Comparison of ENCODE assay signal across 8 cellular contexts in the genomic region with DNA sequence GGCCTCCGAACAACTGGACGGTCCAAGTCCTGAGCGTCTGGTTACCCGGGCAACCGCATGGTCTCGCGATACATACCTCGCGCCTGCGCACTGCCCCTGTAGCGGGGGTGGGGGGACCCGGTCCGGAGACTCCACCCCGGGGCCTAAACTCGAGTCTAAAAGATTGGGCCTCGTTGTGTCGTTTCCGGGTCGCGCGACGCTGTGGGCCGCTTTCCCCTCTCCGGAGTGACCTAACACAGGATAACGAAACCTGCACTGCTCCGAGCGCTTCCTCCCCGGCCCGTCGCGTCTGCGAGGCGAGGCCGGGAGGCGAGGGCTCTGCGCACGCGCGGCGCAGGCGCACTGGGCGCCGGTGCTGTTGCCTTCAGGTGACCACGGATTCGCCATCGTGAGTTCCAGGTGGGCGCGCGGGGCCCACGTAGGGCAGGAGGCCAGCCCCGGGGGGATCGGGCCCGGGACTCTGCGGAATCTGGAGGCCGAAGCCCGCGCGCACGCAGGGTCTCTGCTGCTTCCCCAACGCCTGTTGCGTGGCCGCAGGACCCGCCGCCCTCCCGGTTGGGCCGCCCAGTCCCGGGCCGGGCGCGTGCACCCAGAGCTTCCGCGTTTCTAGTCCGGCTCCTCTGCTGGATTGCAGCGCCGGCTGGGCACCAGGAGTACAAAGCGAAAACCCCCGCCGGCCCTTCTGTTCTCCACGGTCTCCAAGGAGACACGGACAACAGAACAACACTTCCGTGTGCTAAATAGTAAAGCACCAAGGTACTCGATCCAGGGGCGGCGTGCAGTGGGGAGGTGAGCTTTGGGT. TPM values are rescaled to one million over a fixed set of nuclear protein-coding genes. Genes with fewer than 3 reads are reported as not detected.
A peak's percentile ranks its signal among the peaks of the same experiment; 100 is the strongest.
DNase-seq lines count a peak whose midpoint lies in the region; ATAC-seq and TF ChIP-seq lines count a peak whose summit lies in the region.

Gene RPP38 (plus strand): TSS at position 345 of the 802 bp plus-strand sequence. CDS start 5,960 bp downstream, outside the sequence.

- peak; percentile 96 for TF ChIP-seq POLR2A in GM18951 (IDR thresholded peaks at IDR 0.05; ENCODE audit: extremely low read depth, insufficient read depth, insufficient read length)

- peaks cover 30% of the 10 kb centered on the region for H3K36me3 Mint-ChIP-seq in activated B cell treated with CpG ODN at 0.5 μM for 24 hours (ENCODE audit: low read depth)

- TF ChIP-seq CTCF in AG09309 (IDR thresholded peaks at IDR 0.05; ENCODE audit: control insufficient read depth, insufficient read depth, low read depth, low read length, missing control alignments), result no peak
- TF ChIP-seq CTCF in activated B cell treated with CpG ODN at 0.5 μM for 24 hours (IDR thresholded peaks at IDR 0.05), result no peak
- no peak for TF ChIP-seq CTCF in cardiac fibroblast (IDR thresholded peaks at IDR 0.05; ENCODE audit: low read depth, low read length)

- H3K27ac Mint-ChIP-seq in activated B cell treated with CpG ODN at 0.5 μM for 24 hours, result peak within 1 kb of the TSS; percentile 93

- intact Hi-C loops in activated B cell treated with CpG ODN at 0.5 μM for 24 hours (cut with micrococcal nuclease), result loop anchor here (1.0 to 5.0 kb wide), 9 partner anchors 9 to 1735 kb away; partner anchors contain the start of genes ACBD7, CDNF, HSPA14 and MEIG1

- CTCF ChIA-PET in activated B cell treated with CpG ODN at 0.5 μM for 24 hours (lab: Charles Lee), result interaction anchor here (2.1 kb wide), 1 partner anchor 9 kb away, joined by 7 read pairs; no protein-coding TSS in a partner anchor

- peak; percentile 79 for DNase-seq in AG09309 (ENCODE audit: low read depth)
- DNase-seq in NCI-H2227 treated with DMSO at 0.1 percent for 48 hours (lab: John Stamatoyannopoulos, UW), result peak; percentile 96
- peak; percentile 97 for DNase-seq in activated B cell treated with CpG ODN at 0.5 μM for 24 hours
- DNase-seq in cardiac fibroblast (ENCODE audit: low read depth in 2 of 2), result peak; percentile 97
- DNase-seq in inferior parietal cortex (ENCODE audit: extremely low spot score), result peak; percentile 94
- DNase-seq in smooth muscle cell of the brain vasculature (ENCODE audit: low read depth, low spot score), result peak; percentile 89

- peak within 1 kb of the TSS; percentile 96 for H3K4me3 Mint-ChIP-seq in activated B cell treated with CpG ODN at 0.5 μM for 24 hours

- no peaks in the 10 kb centered on the region for H3K9me3 Mint-ChIP-seq in activated B cell treated with CpG ODN at 0.5 μM for 24 hours

- POLR2A ChIA-PET in activated B cell treated with CpG ODN at 0.5 μM for 24 hours (lab: Charles Lee), result interaction anchor here (1.0 to 1.5 kb wide), 8 partner anchors 9 to 1797 kb away, joined by 3 to 13 read pairs (median 4); partner anchors contain the start of genes NMT2 and PHYH

- H3K4me1 Mint-ChIP-seq in activated B cell treated with CpG ODN at 0.5 μM for 24 hours, result peaks cover 29% of the 10 kb centered on the region

- in situ Hi-C loops in GM18951 (cut with MboI; ENCODE audit: low sequenced_read_pairs, unreplicated experiment), result no loop called here

- ATAC-seq in HG03175 (IDR thresholded peaks at IDR 0.05; ENCODE audit: unreplicated experiment) (peak; percentile 81), activated B cell treated with CpG ODN at 0.5 μM for 24 hours (ENCODE audit: low read depth) (peak; percentile 83)

- no peaks in the 10 kb centered on the region for H3K27me3 Mint-ChIP-seq in activated B cell treated with CpG ODN at 0.5 μM for 24 hours

- H3K4me3 ChIP-seq in AG09309 (ENCODE audit: control insufficient read depth, low read depth, low read length), result peak within 1 kb of the TSS; percentile 61
- peak within 1 kb of the TSS; percentile 82 to 91 for H3K4me3 ChIP-seq in cardiac fibroblast (replicated peaks in 1 of 2; ENCODE audit: low read depth in 2 of 2, low read length in 2 of 2)

RNA-seq across cellular contexts. Expression of gene RPP38, which starts in this region (rescaled TPM):
- 21.2 and 27.9 TPM in 2 replicates for total RNA-seq in activated B cell treated with CpG ODN at 0.5 μM for 24 hours

Comparison
In these comparisons a context has a peak if more than half of its experiments do, and no peak if none do; other contexts are left out.
1. Peak in every context shown above with its lines: DNase-seq, ATAC-seq and H3K4me3 ChIP-seq.